In the genomic region with DNA sequence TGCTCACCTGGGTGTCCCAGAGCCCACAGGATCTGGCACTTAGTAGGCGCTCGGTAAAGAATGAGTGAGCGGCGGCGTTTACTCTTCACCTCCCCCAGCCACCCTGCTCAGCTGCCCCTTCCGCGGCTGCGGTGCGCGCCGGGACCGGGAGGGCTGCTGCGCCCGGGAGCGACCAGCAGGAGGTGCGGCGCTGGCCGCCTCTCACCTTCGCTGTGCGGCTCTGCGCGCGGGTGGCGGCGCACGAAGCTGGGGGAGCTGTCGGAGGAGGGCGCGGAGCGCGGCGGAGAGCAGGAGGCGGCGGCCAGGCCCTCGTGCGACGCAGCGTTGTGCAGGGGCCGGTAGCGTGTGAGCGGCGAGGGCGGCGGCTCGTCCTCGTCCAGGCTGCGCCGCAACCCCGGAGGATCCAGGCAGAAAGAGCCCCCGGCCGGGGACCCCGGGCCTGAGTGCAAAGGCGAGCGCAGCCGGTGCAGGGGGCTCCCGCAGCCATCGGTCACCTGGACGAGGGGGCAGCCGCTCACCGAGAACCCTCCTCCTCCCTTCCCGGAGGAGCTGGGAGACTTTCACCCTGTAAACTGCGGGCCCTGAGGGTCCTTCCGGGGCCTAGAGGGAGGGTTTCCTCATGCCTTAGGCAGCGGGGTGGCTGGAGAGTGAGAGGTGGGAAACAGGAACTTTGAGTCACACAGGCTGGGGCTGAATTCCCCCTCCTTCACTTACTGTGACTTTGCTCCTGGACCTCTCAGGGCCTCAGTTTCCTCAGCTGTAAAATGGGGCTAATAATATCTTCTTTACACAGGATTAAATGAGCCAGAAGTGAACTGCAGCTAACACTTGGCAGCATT, we compare ENCODE assay signal across 8 cellular contexts. TPM values are rescaled to one million over a fixed set of nuclear protein-coding genes. Genes with fewer than 3 reads are reported as not detected.
A peak's percentile ranks its signal among the peaks of the same experiment; 100 is the strongest.
DNase-seq lines count a peak whose midpoint lies in the region; ATAC-seq, FAIRE-seq and TF ChIP-seq lines count a peak whose summit lies in the region.

No MANE protein-coding gene starts in this region.

- H3K27ac Mint-ChIP-seq in activated naive CD4-positive, alpha-beta T cell treated with anti-CD3 and anti-CD28 coated beads, Interleukin-2, amount 50 U/mL, for 24 hours, result no peak overlapping the region

- 7 to 14% (median 10%) methylated on average over 30 to 64 of the region's 64 CpGs for WGBS in small intestine, 3 donors

- H3K27ac ChIP-seq in Panc1 (ENCODE audit: low read length) (no peak overlapping the region), left ventricle myocardium inferior (replicated peaks) (no peak overlapping the region), small intestine (ENCODE audit: low read depth in 1 of 2, low read length in 1 of 2) (no peak overlapping the region)

- H3K9me3 Mint-ChIP-seq in activated naive CD4-positive, alpha-beta T cell treated with anti-CD3 and anti-CD28 coated beads, Interleukin-2, amount 50 U/mL, for 24 hours, result no peaks in the 10 kb centered on the region

- CTCF ChIA-PET in Panc1 (lab: Charles Lee), result interaction anchor here (1.0 kb wide), 1 partner anchor 45 kb away, joined by 3 read pairs; no protein-coding TSS in a partner anchor

- TF ChIP-seq CTCF in Panc1 (IDR thresholded peaks at IDR 0.05) (no peak; the same call in 1 of the 2 replicates), left ventricle myocardium inferior (IDR thresholded peaks at IDR 0.05; ENCODE audit: borderline replicate concordance) (peak; percentile 76)

- no peak for DNase-seq in Panc1 (ENCODE audit: low read depth, low spot score)
- no peak for DNase-seq in left ventricle myocardium inferior
- peak; percentile 55 for DNase-seq in small intestine

- intact Hi-C loops in Panc1 (cut with micrococcal nuclease; ENCODE audit: unreplicated experiment) (no loop called here), left ventricle myocardium inferior (cut with micrococcal nuclease) (no loop called here)

- H3K9me3 ChIP-seq in Panc1 (ENCODE audit: control insufficient read depth, insufficient read depth, low read depth, low read length) (no peaks in the 10 kb centered on the region), left ventricle myocardium inferior (replicated peaks) (no peaks in the 10 kb centered on the region), small intestine (ENCODE audit: control insufficient read depth, low read depth) (no peaks in the 10 kb centered on the region)

- peaks cover 22% of the 10 kb centered on the region for H3K27me3 Mint-ChIP-seq in activated naive CD4-positive, alpha-beta T cell treated with anti-CD3 and anti-CD28 coated beads, Interleukin-2, amount 50 U/mL, for 24 hours

- H3K27me3 ChIP-seq in Panc1 (ENCODE audit: control insufficient read depth, insufficient read depth, low read length) (no peaks in the 10 kb centered on the region), left ventricle myocardium inferior (ENCODE audit: low read depth) (peaks cover 4% of the 10 kb centered on the region), small intestine (ENCODE audit: control insufficient read depth in 2 of 2, insufficient read depth in 2 of 2, low read length in 2 of 2) (peaks cover 0 to 2% of the 10 kb centered on the region in 2 donors)

- H3K36me3 ChIP-seq in Panc1 (ENCODE audit: control insufficient read depth, insufficient read depth, low read length) (no peaks in the 10 kb centered on the region), left ventricle myocardium inferior (no peaks in the 10 kb centered on the region), small intestine (ENCODE audit: control insufficient read depth in 2 of 2, insufficient read depth in 2 of 2, low read length in 2 of 2) (no peaks in the 10 kb centered on the region)

- no peak for FAIRE-seq in small intestine (lab: Jason Lieb, UNC)

- ATAC-seq in GM19467 (IDR thresholded peaks at IDR 0.05; ENCODE audit: unreplicated experiment), result peak; percentile 70
- peak; percentile 62 for ATAC-seq in Panc1
- ATAC-seq in HG03565 (IDR thresholded peaks at IDR 0.05; ENCODE audit: unreplicated experiment), result no peak
- ATAC-seq in GM21717 (IDR thresholded peaks at IDR 0.05; ENCODE audit: unreplicated experiment), result no peak
- ATAC-seq in GM21360 (IDR thresholded peaks at IDR 0.05; ENCODE audit: unreplicated experiment), result no peak

- POLR2A ChIA-PET in Panc1 (lab: Charles Lee), result no interaction called here

- in situ Hi-C loops in Panc1 (cut with HindIII; ENCODE audit: low pct_unique_long_range_greater_than_20kb, low sequenced_read_pairs), result no loop called here

- peaks cover 13% of the 10 kb centered on the region for H3K4me1 Mint-ChIP-seq in activated naive CD4-positive, alpha-beta T cell treated with anti-CD3 and anti-CD28 coated beads, Interleukin-2, amount 50 U/mL, for 24 hours

- BruUV-seq in Panc1 (replicated peaks; lab: Mats Ljungman, UMichigan), result no TSS peak

- peak overlapping the region; percentile 52 for H3K4me3 Mint-ChIP-seq in activated naive CD4-positive, alpha-beta T cell treated with anti-CD3 and anti-CD28 coated beads, Interleukin-2, amount 50 U/mL, for 24 hours

- H3K36me3 Mint-ChIP-seq in activated naive CD4-positive, alpha-beta T cell treated with anti-CD3 and anti-CD28 coated beads, Interleukin-2, amount 50 U/mL, for 24 hours, result no peaks in the 10 kb centered on the region

- H3K4me3 ChIP-seq in Panc1 (ENCODE audit: low read depth in 2 of 2, low read length in 2 of 2) (no peak overlapping the region), left ventricle myocardium inferior (peak overlapping the region; percentile 46), small intestine (ENCODE audit: low read depth in 1 of 2, low read length in 2 of 2) (no peak overlapping the region)

- H3K4me1 ChIP-seq in Panc1 (ENCODE audit: control insufficient read depth, insufficient read depth, low read length) (peaks cover 6% of the 10 kb centered on the region; the same call in 1 of the 2 replicates), left ventricle myocardium inferior (peaks cover 46% of the 10 kb centered on the region), small intestine (ENCODE audit: control insufficient read depth in 2 of 2, insufficient read depth in 1 of 2, low read depth in 1 of 2, low read length in 1 of 2) (no peaks in the 10 kb centered on the region)

RNA-seq across cellular contexts. Expression of a gene that starts 12.5 kb away (rescaled TPM):
- 6.9 TPM for total RNA-seq in Panc1 (2021; ENCODE audit: unreplicated experiment)
- 8.6 TPM for polyA plus RNA-seq in Panc1 (2012; ENCODE audit: insufficient read length)
- total RNA-seq in left ventricle myocardium inferior, result 1.6 TPM
- polyA plus RNA-seq in small intestine, result 1 to 10 TPM in 1 of 3 donors, under 1 TPM in 2; 0.54 to 2.1 (median 0.67) TPM

RNA-seq across cellular contexts. Expression of a gene that starts 22.3 kb away (rescaled TPM):
- 46.0 TPM for total RNA-seq in Panc1 (2021; ENCODE audit: unreplicated experiment)
- polyA plus RNA-seq in Panc1 (2012; ENCODE audit: insufficient read length), result 79.3 TPM
- 206 TPM for total RNA-seq in left ventricle myocardium inferior
- polyA plus RNA-seq in small intestine, result 10 to 100 TPM; 27.2 to 39.6 (median 34.0) TPM

RNA-seq across cellular contexts. Expression of a gene that starts 33.1 kb away (rescaled TPM):
- total RNA-seq in Panc1 (2021; ENCODE audit: unreplicated experiment), result 114 TPM
- 149 TPM for polyA plus RNA-seq in Panc1 (2012; ENCODE audit: insufficient read length)
- total RNA-seq in left ventricle myocardium inferior, result 33.0 TPM
- polyA plus RNA-seq in small intestine, result 10 to 100 TPM; 14.1 to 25.7 (median 17.4) TPM

RNA-seq across cellular contexts. Expression of a gene that starts 48.4 kb away (rescaled TPM):
- total RNA-seq in Panc1 (2021; ENCODE audit: unreplicated experiment), result not detected
- polyA plus RNA-seq in Panc1 (2012; ENCODE audit: insufficient read length), result not detected
- total RNA-seq in left ventricle myocardium inferior, result 137 TPM
- 1 to 10 TPM in 2 of 3 donors, not detected in 1; 5.0 to 6.2 TPM for polyA plus RNA-seq in small intestine

Comparison
In these comparisons a context has a peak if more than half of its experiments do, and no peak if none do; other contexts are left out.
1. ATAC-seq: peak in GM19467 (single experiment) and Panc1 (single experiment); none in HG03565 (single experiment), GM21717 (single experiment) and GM21360 (single experiment).